In the genomic region with DNA sequence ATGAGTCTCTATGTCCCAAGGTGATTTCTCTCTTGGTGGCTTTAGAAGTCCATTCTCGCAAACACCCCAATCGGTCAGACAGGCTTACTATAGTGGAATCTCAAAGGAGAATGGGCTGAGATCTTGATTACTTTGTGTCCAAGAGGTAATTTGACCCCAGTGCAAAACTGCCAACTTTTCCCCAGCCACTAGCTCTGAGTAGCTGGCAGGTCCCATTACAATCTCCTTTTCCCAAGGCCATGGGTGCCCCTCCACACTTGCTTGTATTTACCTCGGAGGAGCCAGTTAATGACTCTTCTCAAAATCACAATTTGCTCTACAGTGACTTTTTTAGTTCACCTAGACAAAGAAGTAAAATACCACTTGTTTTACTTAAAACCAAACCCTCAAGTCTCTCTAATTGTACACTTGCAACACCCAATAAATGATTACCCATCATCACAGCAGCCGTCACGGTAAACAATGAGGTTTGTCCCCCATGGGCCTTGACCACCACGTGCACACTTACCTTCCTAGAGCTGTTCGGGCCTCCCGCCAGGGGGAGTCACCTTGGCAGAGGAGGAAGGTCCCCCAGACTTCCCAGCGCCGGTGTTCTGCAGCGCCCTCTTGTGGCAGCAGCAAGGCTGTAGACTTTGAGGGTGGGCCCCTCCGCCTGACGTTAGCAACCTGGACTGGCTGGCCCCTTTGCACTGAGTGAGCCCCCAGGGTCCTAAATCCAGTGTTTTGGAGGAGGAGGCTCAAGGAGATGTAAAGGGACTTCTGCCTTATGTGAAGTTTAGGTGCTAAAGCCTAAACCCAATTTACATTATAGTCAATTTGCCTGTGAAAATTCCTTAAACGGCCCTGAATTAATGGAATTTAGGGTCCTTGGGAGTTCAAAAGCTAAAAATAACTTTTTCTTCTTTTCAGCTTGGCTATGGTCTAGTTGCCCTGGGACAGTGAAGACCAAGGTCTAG, we compare ENCODE assay signal across 8 cellular contexts. TPM values are rescaled to one million over a fixed set of nuclear protein-coding genes. Genes with fewer than 3 reads are reported as not detected.
DNase-seq lines count a peak whose midpoint lies in the region; ATAC-seq and TF ChIP-seq lines count a peak whose summit lies in the region.

No MANE protein-coding gene starts in this region.

- peaks cover 2% of the 10 kb centered on the region for H3K36me3 Mint-ChIP-seq in central memory CD8-positive, alpha-beta T cell (ENCODE audit: insufficient read depth)
- H3K36me3 Mint-ChIP-seq in mesothelial cell of epicardium: no peaks in the 10 kb centered on the region

- no peak overlapping the region for H3K4me3 Mint-ChIP-seq in central memory CD8-positive, alpha-beta T cell
- no peak overlapping the region for H3K4me3 Mint-ChIP-seq in mesothelial cell of epicardium
- H3K4me3 Mint-ChIP-seq in stimulated activated naive CD8-positive, alpha-beta T cell treated with anti-CD3 and anti-CD28 coated beads, Interleukin-15, amount 100 ng/mL, for 72 hours: no peak overlapping the region

- TF ChIP-seq CTCF in NB4 (IDR thresholded peaks at IDR 0.05; ENCODE audit: low read depth, low read length) (peak; percentile 66), mesothelial cell of epicardium (IDR thresholded peaks at IDR 0.05; ENCODE audit: unreplicated experiment) (peak; percentile 65)

- TF ChIP-seq POLR2A in NB4 (IDR thresholded peaks at IDR 0.05; ENCODE audit: extremely low read depth, insufficient read length): no peak

- no peak overlapping the region for H3K4me3 ChIP-seq in NB4 (ENCODE audit: low read depth, low read length)

- H3K4me1 Mint-ChIP-seq in central memory CD8-positive, alpha-beta T cell: peaks cover 5% of the 10 kb centered on the region
- H3K4me1 Mint-ChIP-seq in mesothelial cell of epicardium: no peaks in the 10 kb centered on the region
- H3K4me1 Mint-ChIP-seq in stimulated activated naive CD8-positive, alpha-beta T cell treated with anti-CD3 and anti-CD28 coated beads, Interleukin-15, amount 100 ng/mL, for 72 hours: peaks cover 6% of the 10 kb centered on the region

- peak; percentile 91 for ATAC-seq in central memory CD8-positive, alpha-beta T cell (replicated peaks; ENCODE audit: extremely low read depth, poor library complexity, severe bottlenecking)
- ATAC-seq in stimulated activated naive CD8-positive, alpha-beta T cell treated with anti-CD3 and anti-CD28 coated beads, Interleukin-15, amount 100 ng/mL, for 72 hours: peak; percentile 96
- ATAC-seq in HG03025 (IDR thresholded peaks at IDR 0.05; ENCODE audit: low FRiP score, unreplicated experiment): no peak

- peaks cover 51% of the 10 kb centered on the region for H3K27me3 Mint-ChIP-seq in central memory CD8-positive, alpha-beta T cell
- H3K27me3 Mint-ChIP-seq in mesothelial cell of epicardium (ENCODE audit: low read depth): peaks cover 4% of the 10 kb centered on the region
- peaks cover 6% of the 10 kb centered on the region for H3K27me3 Mint-ChIP-seq in stimulated activated naive CD8-positive, alpha-beta T cell treated with anti-CD3 and anti-CD28 coated beads, Interleukin-15, amount 100 ng/mL, for 72 hours

- H3K27ac Mint-ChIP-seq in central memory CD8-positive, alpha-beta T cell (ENCODE audit: low read depth): no peak overlapping the region
- no peak overlapping the region for H3K27ac Mint-ChIP-seq in mesothelial cell of epicardium
- H3K27ac Mint-ChIP-seq in stimulated activated naive CD8-positive, alpha-beta T cell treated with anti-CD3 and anti-CD28 coated beads, Interleukin-15, amount 100 ng/mL, for 72 hours: peak overlapping the region in 1 of 2 donors; percentile 30

- DNase-seq in SIG-M5 treated with dmso at 0.1 percent for 504 hours (lab: John Stamatoyannopoulos, UW; ENCODE audit: unreplicated experiment) (peak; percentile 50), SIG-M5 (lab: John Stamatoyannopoulos, UW) (no peak), NB4 (ENCODE audit: low read depth) (peak; percentile 73), mesothelial cell of epicardium (ENCODE audit: low spot score in 2 of 2, unreplicated experiment in 2 of 2) (peak in 1 of 2 experiments; percentile 70)
- DNase-seq in activated CD4-positive, CD25-positive, alpha-beta regulatory T cell (lab: John Stamatoyannopoulos, UW): peak; percentile 30 to 57 (median 46)
- DNase-seq in central memory CD8-positive, alpha-beta T cell (ENCODE audit: low spot score in 2 of 2): peak; percentile 51 to 70
- peak; percentile 80 to 84 for DNase-seq in stimulated activated naive CD8-positive, alpha-beta T cell treated with anti-CD3 and anti-CD28 coated beads, Interleukin-15, amount 100 ng/mL, for 72 hours

- H3K9me3 Mint-ChIP-seq in central memory CD8-positive, alpha-beta T cell: no peaks in the 10 kb centered on the region
- no peaks in the 10 kb centered on the region for H3K9me3 Mint-ChIP-seq in mesothelial cell of epicardium
- H3K9me3 Mint-ChIP-seq in stimulated activated naive CD8-positive, alpha-beta T cell treated with anti-CD3 and anti-CD28 coated beads, Interleukin-15, amount 100 ng/mL, for 72 hours: no peaks in the 10 kb centered on the region

RNA-seq across cellular contexts. Expression of gene HDAC11, which starts 18.7 kb away (rescaled TPM):
- 15.4 to 19.1 TPM (median 16.4 TPM) in 3 replicates for total RNA-seq in mesothelial cell of epicardium

RNA-seq across cellular contexts. Expression of gene NUP210, which starts 41.3 kb away (rescaled TPM):
- total RNA-seq in mesothelial cell of epicardium: 25.9 to 27.9 TPM (median 26.7 TPM) in 3 replicates
